ENCODE assay signal across 15 cellular contexts in genomic region chr9:84297162-84297821, GRCh38. TPM values are rescaled to one million over a fixed set of nuclear protein-coding genes. Genes with fewer than 3 reads are reported as not detected.
A peak's percentile ranks its signal among the peaks of the same experiment; 100 is the strongest.
DNase-seq lines count a peak whose midpoint lies in the region; ATAC-seq and TF ChIP-seq lines count a peak whose summit lies in the region.
"Had no signal": no experiment of that assay in that cellular context is flagged by ENCODE, and none has a peak within 500 bp of the region (broad histone marks: within the 10 kb centered on the region; RNA-seq: fewer than 3 reads in every experiment).

No MANE protein-coding gene starts in this region.

- CTCF ChIA-PET in AG04449 (lab: Yijun Ruan, JAX): interaction anchor here (0.9 to 1.8 kb wide), 5 partner anchors 11 to 360 kb away, joined by 3 to 6 read pairs (median 5); no protein-coding TSS in a partner anchor

- TF ChIP-seq POLR2A in vagina (IDR thresholded peaks at IDR 0.05): no peak

- no peak for TF ChIP-seq CTCF in AG04449 (IDR thresholded peaks at IDR 0.05; ENCODE audit: insufficient read depth, low read length, missing control alignments)
- TF ChIP-seq CTCF in foreskin fibroblast (IDR thresholded peaks at IDR 0.05; ENCODE audit: low read depth, low read length): no peak
- no peak for TF ChIP-seq CTCF in vagina (IDR thresholded peaks at IDR 0.05)

- H3K36me3 Mint-ChIP-seq in activated naive CD8-positive, alpha-beta T cell: no peaks in the 10 kb centered on the region

- no peaks in the 10 kb centered on the region for H3K9me3 ChIP-seq in vagina
- H3K9me3 ChIP-seq: colonic mucosa, esophagus squamous epithelium had no signal

- peaks cover 8% of the 10 kb centered on the region for H3K4me1 ChIP-seq in vagina
- H3K4me1 ChIP-seq: colonic mucosa had no signal

- intact Hi-C loops in vagina (cut with DNase I): no loop called here

- no peaks in the 10 kb centered on the region for H3K27me3 ChIP-seq in vagina
- H3K27me3 ChIP-seq: colonic mucosa, esophagus squamous epithelium had no signal

- H3K9me3 Mint-ChIP-seq in activated naive CD8-positive, alpha-beta T cell (ENCODE audit: low read depth): no peaks in the 10 kb centered on the region

- POLR2A ChIA-PET in AG04449 (lab: Yijun Ruan, JAX): interaction anchor here (0.6 kb wide), 1 partner anchor 334 kb away, joined by 3 read pairs; no protein-coding TSS in a partner anchor

- H3K4me1 Mint-ChIP-seq in activated naive CD8-positive, alpha-beta T cell (ENCODE audit: low read depth): peaks cover 63% of the 10 kb centered on the region

- no peaks in the 10 kb centered on the region for H3K27me3 Mint-ChIP-seq in activated naive CD8-positive, alpha-beta T cell

- H3K36me3 ChIP-seq in vagina: no peaks in the 10 kb centered on the region
- H3K36me3 ChIP-seq: colonic mucosa, esophagus squamous epithelium had no signal

- no peak overlapping the region for H3K27ac ChIP-seq in vagina
- H3K27ac ChIP-seq: C4-2B, colonic mucosa, esophagus squamous epithelium had no signal

- DNase-seq in AG04449 (ENCODE audit: low read depth, low spot score) (peak; percentile 37), GM04504 (ENCODE audit: low read depth) (peak; percentile 35), foreskin fibroblast (peak; percentile 72 to 85), T-helper 2 cell (no peak), NCI-H1694 treated with DMSO at 0.1 percent for 48 hours (lab: John Stamatoyannopoulos, UW) (no peak), vagina (ENCODE audit: extremely low spot score in 2 of 2) (no peak)
- DNase-seq: colonic mucosa; esophagus squamous epithelium; NCI-H1930; SHP77 treated with DMSO at 0.1 percent for 48 hours; stimulated activated naive CD4-positive, alpha-beta T cell had no signal

- H3K4me3 Mint-ChIP-seq in activated naive CD8-positive, alpha-beta T cell: no peak overlapping the region

- H3K4me3 ChIP-seq in AG04449 (ENCODE audit: low read depth, low read length) (no peak overlapping the region), foreskin fibroblast (ENCODE audit: low read depth in 1 of 2, low read length in 2 of 2) (no peak overlapping the region), vagina (no peak overlapping the region)
- H3K4me3 ChIP-seq: colonic mucosa, esophagus squamous epithelium had no signal

- peak overlapping the region; percentile 98 for H3K27ac Mint-ChIP-seq in activated naive CD8-positive, alpha-beta T cell

- ATAC-seq in GM18520 (IDR thresholded peaks at IDR 0.05; ENCODE audit: unreplicated experiment): no peak

RNA-seq across cellular contexts. Expression of gene SLC28A3, which starts 43.3 kb away (rescaled TPM):
- 10.3 TPM for total RNA-seq in vagina
- total RNA-seq: pulmonary artery endothelial cell had no signal

Comparison
In these comparisons a context has a peak if more than half of its experiments do, and no peak if none do; other contexts are left out.
1. DNase-seq: peak in AG04449 (single experiment), GM04504 (single experiment) and foreskin fibroblast (2 of 2); none in T-helper 2 cell (0 of 5), NCI-H1694 treated with DMSO at 0.1 percent for 48 hours (single experiment) and vagina (0 of 2).